Comparison of ENCODE assay signal across 1 cellular context in the genomic region with DNA sequence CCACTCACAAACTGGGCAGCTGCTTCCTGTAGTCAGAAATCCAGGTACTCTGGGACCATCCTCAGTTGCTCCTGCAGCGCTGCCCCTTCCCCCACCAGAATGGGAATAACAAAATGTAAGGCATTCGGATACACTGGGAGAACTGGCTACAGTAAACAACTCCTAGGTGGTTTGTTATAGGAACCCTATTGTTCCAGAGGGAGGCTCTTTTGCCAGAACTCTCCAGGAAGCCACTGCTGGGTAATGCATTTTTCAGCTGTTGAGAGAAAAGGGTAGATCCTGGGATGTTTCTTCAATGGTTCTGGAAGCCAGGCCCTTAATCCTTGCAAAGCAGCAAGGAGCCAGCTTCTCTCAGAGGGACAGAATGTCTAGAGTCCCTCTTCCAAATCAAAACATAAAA.
TF ChIP-seq lines count a peak whose summit lies in the region.

No MANE protein-coding gene starts in this region.

TF ChIP-seq in H1, 55 proteins besides CTCF, POLR2A, EP300 and RAD21:
- no peak for TF ChIP-seq POLR2AphosphoS5 (IDR thresholded peaks at IDR 0.05; ENCODE audit: low read depth, low read length)
- peak; percentile 74 for TF ChIP-seq ASH2L (IDR thresholded peaks at IDR 0.05; ENCODE audit: low read length)
- TF ChIP-seq SP2 (IDR thresholded peaks at IDR 0.05; ENCODE audit: low read length) = no peak
- TF ChIP-seq TCF12 (IDR thresholded peaks at IDR 0.05; ENCODE audit: low read depth, low read length) = peak; percentile 88
- no peak for TF ChIP-seq JUND (IDR thresholded peaks at IDR 0.05; ENCODE audit: low read length)
- no peak for TF ChIP-seq BACH1 (IDR thresholded peaks at IDR 0.05; ENCODE audit: low read length)
- no peak for TF ChIP-seq MAFK (IDR thresholded peaks at IDR 0.05; ENCODE audit: low read depth, low read length)
- peak; percentile 65 for TF ChIP-seq NANOG (IDR thresholded peaks at IDR 0.05; ENCODE audit: insufficient read depth, low read depth, low read length, poor library complexity, severe bottlenecking)
- 0 out of 2 replicates have a peak, but pooled peaks have one; percentile 25 for TF ChIP-seq POU5F1 (IDR thresholded peaks at IDR 0.05; ENCODE audit: low read depth, low read length)
- TF ChIP-seq RFX5 (IDR thresholded peaks at IDR 0.05; ENCODE audit: borderline replicate concordance, low read depth, low read length) = no peak
- TF ChIP-seq USF2 (IDR thresholded peaks at IDR 0.05; ENCODE audit: low read length) = no peak
- no peak for TF ChIP-seq CREB1 (IDR thresholded peaks at IDR 0.05)
- no peak for TF ChIP-seq KDM4A (IDR thresholded peaks at IDR 0.05; ENCODE audit: low read depth, low read length, severe bottlenecking)
- TF ChIP-seq CHD1 (IDR thresholded peaks at IDR 0.05; ENCODE audit: low read depth, low read length) = no peak
- TF ChIP-seq HDAC2 (IDR thresholded peaks at IDR 0.05; ENCODE audit: borderline replicate concordance in 1 of 2, low read depth in 2 of 2, low read length in 2 of 2) = peak; percentile 86 to 99
- no peak for TF ChIP-seq ATF3 (IDR thresholded peaks at IDR 0.05; ENCODE audit: insufficient read depth, low read depth, low read length)
- no peak for TF ChIP-seq SRF (IDR thresholded peaks at IDR 0.05; ENCODE audit: low read depth, low read length)
- no peak for TF ChIP-seq JUN (IDR thresholded peaks at IDR 0.05; ENCODE audit: low read depth, low read length)
- TF ChIP-seq CBX8 (IDR thresholded peaks at IDR 0.05; ENCODE audit: borderline replicate concordance, low read depth, low read length) = no peak
- TF ChIP-seq SIN3A (conservative IDR thresholded peaks at IDR 0.05 in 1 of 2, IDR thresholded peaks at IDR 0.05 in 1 of 2; ENCODE audit: low read depth in 1 of 2, low read length in 2 of 2) = no peak
- TF ChIP-seq CTBP2 (IDR thresholded peaks at IDR 0.05; ENCODE audit: borderline replicate concordance, insufficient read depth, insufficient read length, low read length) = peak; percentile 44
- TF ChIP-seq SIRT6 (IDR thresholded peaks at IDR 0.05; ENCODE audit: low read length) = no peak
- no peak for TF ChIP-seq SUZ12 (IDR thresholded peaks at IDR 0.05; ENCODE audit: low read length)
- no peak for TF ChIP-seq CEBPB (IDR thresholded peaks at IDR 0.05; ENCODE audit: low read depth, low read length)
- no peak for TF ChIP-seq SAP30 (IDR thresholded peaks at IDR 0.05; ENCODE audit: insufficient read depth, insufficient replicate concordance, low read length)
- TF ChIP-seq GTF2F1 (IDR thresholded peaks at IDR 0.05; ENCODE audit: borderline replicate concordance, low read depth, low read length) = no peak
- TF ChIP-seq RXRA (IDR thresholded peaks at IDR 0.05; ENCODE audit: insufficient read depth, low read depth, low read length) = no peak
- no peak for TF ChIP-seq TBP (IDR thresholded peaks at IDR 0.05; ENCODE audit: low read depth, low read length)
- TF ChIP-seq PHF8 (conservative IDR thresholded peaks at IDR 0.05; ENCODE audit: low read depth, low read length) = no peak
- no peak for TF ChIP-seq SIX5 (IDR thresholded peaks at IDR 0.05; ENCODE audit: low read depth, low read length)
- TF ChIP-seq YY1 (IDR thresholded peaks at IDR 0.05; ENCODE audit: low read depth, low read length) = no peak; the same call in 1 of the 2 replicates
- peak; percentile 89 for TF ChIP-seq SP1 (IDR thresholded peaks at IDR 0.05; ENCODE audit: low read depth, low read length)
- TF ChIP-seq ZNF274 (IDR thresholded peaks at IDR 0.05; ENCODE audit: borderline replicate concordance, extremely low read depth, low read length) = no peak
- TF ChIP-seq, protein P1, sequence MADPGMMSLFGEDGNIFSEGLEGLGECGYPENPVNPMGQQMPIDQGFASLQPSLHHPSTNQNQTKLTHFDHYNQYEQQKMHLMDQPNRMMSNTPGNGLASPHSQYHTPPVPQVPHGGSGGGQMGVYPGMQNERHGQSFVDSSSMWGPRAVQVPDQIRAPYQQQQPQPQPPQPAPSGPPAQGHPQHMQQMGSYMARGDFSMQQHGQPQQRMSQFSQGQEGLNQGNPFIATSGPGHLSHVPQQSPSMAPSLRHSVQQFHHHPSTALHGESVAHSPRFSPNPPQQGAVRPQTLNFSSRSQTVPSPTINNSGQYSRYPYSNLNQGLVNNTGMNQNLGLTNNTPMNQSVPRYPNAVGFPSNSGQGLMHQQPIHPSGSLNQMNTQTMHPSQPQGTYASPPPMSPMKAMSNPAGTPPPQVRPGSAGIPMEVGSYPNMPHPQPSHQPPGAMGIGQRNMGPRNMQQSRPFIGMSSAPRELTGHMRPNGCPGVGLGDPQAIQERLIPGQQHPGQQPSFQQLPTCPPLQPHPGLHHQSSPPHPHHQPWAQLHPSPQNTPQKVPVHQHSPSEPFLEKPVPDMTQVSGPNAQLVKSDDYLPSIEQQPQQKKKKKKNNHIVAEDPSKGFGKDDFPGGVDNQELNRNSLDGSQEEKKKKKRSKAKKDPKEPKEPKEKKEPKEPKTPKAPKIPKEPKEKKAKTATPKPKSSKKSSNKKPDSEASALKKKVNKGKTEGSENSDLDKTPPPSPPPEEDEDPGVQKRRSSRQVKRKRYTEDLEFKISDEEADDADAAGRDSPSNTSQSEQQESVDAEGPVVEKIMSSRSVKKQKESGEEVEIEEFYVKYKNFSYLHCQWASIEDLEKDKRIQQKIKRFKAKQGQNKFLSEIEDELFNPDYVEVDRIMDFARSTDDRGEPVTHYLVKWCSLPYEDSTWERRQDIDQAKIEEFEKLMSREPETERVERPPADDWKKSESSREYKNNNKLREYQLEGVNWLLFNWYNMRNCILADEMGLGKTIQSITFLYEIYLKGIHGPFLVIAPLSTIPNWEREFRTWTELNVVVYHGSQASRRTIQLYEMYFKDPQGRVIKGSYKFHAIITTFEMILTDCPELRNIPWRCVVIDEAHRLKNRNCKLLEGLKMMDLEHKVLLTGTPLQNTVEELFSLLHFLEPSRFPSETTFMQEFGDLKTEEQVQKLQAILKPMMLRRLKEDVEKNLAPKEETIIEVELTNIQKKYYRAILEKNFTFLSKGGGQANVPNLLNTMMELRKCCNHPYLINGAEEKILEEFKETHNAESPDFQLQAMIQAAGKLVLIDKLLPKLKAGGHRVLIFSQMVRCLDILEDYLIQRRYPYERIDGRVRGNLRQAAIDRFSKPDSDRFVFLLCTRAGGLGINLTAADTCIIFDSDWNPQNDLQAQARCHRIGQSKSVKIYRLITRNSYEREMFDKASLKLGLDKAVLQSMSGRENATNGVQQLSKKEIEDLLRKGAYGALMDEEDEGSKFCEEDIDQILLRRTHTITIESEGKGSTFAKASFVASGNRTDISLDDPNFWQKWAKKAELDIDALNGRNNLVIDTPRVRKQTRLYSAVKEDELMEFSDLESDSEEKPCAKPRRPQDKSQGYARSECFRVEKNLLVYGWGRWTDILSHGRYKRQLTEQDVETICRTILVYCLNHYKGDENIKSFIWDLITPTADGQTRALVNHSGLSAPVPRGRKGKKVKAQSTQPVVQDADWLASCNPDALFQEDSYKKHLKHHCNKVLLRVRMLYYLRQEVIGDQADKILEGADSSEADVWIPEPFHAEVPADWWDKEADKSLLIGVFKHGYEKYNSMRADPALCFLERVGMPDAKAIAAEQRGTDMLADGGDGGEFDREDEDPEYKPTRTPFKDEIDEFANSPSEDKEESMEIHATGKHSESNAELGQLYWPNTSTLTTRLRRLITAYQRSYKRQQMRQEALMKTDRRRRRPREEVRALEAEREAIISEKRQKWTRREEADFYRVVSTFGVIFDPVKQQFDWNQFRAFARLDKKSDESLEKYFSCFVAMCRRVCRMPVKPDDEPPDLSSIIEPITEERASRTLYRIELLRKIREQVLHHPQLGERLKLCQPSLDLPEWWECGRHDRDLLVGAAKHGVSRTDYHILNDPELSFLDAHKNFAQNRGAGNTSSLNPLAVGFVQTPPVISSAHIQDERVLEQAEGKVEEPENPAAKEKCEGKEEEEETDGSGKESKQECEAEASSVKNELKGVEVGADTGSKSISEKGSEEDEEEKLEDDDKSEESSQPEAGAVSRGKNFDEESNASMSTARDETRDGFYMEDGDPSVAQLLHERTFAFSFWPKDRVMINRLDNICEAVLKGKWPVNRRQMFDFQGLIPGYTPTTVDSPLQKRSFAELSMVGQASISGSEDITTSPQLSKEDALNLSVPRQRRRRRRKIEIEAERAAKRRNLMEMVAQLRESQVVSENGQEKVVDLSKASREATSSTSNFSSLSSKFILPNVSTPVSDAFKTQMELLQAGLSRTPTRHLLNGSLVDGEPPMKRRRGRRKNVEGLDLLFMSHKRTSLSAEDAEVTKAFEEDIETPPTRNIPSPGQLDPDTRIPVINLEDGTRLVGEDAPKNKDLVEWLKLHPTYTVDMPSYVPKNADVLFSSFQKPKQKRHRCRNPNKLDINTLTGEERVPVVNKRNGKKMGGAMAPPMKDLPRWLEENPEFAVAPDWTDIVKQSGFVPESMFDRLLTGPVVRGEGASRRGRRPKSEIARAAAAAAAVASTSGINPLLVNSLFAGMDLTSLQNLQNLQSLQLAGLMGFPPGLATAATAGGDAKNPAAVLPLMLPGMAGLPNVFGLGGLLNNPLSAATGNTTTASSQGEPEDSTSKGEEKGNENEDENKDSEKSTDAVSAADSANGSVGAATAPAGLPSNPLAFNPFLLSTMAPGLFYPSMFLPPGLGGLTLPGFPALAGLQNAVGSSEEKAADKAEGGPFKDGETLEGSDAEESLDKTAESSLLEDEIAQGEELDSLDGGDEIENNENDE (IDR thresholded peaks at IDR 0.05; ENCODE audit: insufficient replicate concordance, low read length) = peak; percentile 82
- TF ChIP-seq BRCA1 (IDR thresholded peaks at IDR 0.05; ENCODE audit: low read depth, low read length) = no peak
- TF ChIP-seq, protein P2, sequence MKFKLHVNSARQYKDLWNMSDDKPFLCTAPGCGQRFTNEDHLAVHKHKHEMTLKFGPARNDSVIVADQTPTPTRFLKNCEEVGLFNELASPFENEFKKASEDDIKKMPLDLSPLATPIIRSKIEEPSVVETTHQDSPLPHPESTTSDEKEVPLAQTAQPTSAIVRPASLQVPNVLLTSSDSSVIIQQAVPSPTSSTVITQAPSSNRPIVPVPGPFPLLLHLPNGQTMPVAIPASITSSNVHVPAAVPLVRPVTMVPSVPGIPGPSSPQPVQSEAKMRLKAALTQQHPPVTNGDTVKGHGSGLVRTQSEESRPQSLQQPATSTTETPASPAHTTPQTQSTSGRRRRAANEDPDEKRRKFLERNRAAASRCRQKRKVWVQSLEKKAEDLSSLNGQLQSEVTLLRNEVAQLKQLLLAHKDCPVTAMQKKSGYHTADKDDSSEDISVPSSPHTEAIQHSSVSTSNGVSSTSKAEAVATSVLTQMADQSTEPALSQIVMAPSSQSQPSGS (IDR thresholded peaks at IDR 0.05; ENCODE audit: low read length) = peak; percentile 74; the same call in 1 of the 2 replicates
- no peak for TF ChIP-seq CBX5 (IDR thresholded peaks at IDR 0.05; ENCODE audit: low read depth, low read length)
- TF ChIP-seq BCL11A (IDR thresholded peaks at IDR 0.05; ENCODE audit: low read depth in 2 of 2, low read length in 2 of 2) = peak in 1 of 2 experiments; percentile 60
- TF ChIP-seq TAF1 (IDR thresholded peaks at IDR 0.05; ENCODE audit: low read depth, low read length) = no peak
- TF ChIP-seq RBBP5 (IDR thresholded peaks at IDR 0.05; ENCODE audit: borderline replicate concordance, low read depth, low read length) = peak; percentile 86; the same call in 1 of the 2 replicates
- no peak for TF ChIP-seq RNF2 (IDR thresholded peaks at IDR 0.05; ENCODE audit: borderline replicate concordance, low read depth, low read length, missing control alignments, poor library complexity, severe bottlenecking)
- no peak for TF ChIP-seq GABPA (IDR thresholded peaks at IDR 0.05; ENCODE audit: borderline replicate concordance, insufficient read depth, low read length)
- TF ChIP-seq CHD2 (IDR thresholded peaks at IDR 0.05; ENCODE audit: low read length) = 0 out of 2 replicates have a peak, but pooled peaks have one; percentile 47
- no peak for TF ChIP-seq FOSL1 (IDR thresholded peaks at IDR 0.05; ENCODE audit: insufficient read depth, low read depth, low read length)
- TF ChIP-seq KDM5A (IDR thresholded peaks at IDR 0.05; ENCODE audit: low read length) = no peak
- no peak for TF ChIP-seq SP4 (IDR thresholded peaks at IDR 0.05; ENCODE audit: low read length)
- no peak for TF ChIP-seq HDAC6 (IDR thresholded peaks at IDR 0.05; ENCODE audit: low read depth, low read length)
- TF ChIP-seq TEAD4 (IDR thresholded peaks at IDR 0.05; ENCODE audit: low read depth, low read length) = peak; percentile 61; the same call in 1 of the 2 replicates
- TF ChIP-seq TAF7 (optimal IDR thresholded peaks at IDR 0.05; ENCODE audit: borderline replicate concordance, low read depth, low read length) = no peak
- no peak for TF ChIP-seq E2F6 (IDR thresholded peaks at IDR 0.05)
- TF ChIP-seq EZH2 (IDR thresholded peaks at IDR 0.05; ENCODE audit: low read depth, low read length, severe bottlenecking) = no peak
- TF ChIP-seq KDM1A (IDR thresholded peaks at IDR 0.05; ENCODE audit: borderline replicate concordance, low read length) = peak; percentile 52; the same call in 1 of the 2 replicates
- TF ChIP-seq MAX (IDR thresholded peaks at IDR 0.05) = no peak
- TF ChIP-seq NRF1 (IDR thresholded peaks at IDR 0.05; ENCODE audit: low read depth, low read length) = no peak
- peak; percentile 62 for TF ChIP-seq EGR1 (IDR thresholded peaks at IDR 0.05; ENCODE audit: borderline replicate concordance, low read depth, low read length)
TF ChIP-seq in H1: peak in this region for 15.
